10 cellular contexts compared by ENCODE assay signal in the genomic region with DNA sequence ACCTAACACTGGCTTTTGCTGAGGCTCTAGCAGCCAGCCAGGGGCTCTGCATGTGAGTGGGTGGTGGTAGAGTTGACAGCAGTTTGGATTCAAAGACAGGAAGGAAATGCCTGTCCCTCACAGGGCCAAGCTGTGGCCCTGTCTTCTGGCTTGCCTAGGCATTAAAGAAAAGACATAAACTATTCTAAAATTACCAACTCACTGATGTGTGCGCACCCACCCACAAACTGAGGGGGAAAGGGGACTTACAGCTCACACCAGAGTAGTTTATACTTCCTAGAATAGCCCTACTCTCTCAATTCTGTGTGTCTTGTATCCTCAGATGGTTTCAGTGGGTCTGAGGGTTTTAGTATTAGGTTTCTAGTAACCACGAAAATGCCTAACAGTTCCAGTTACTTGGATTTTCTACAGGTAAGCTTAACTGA.
DNase-seq lines count a peak whose midpoint lies in the region; ATAC-seq and TF ChIP-seq lines count a peak whose summit lies in the region.
"Had no signal": no experiment of that assay in that cellular context is flagged by ENCODE, and none has a peak within 500 bp of the region (broad histone marks: within the 10 kb centered on the region; RNA-seq: fewer than 3 reads in every experiment).

No MANE protein-coding gene starts in this region.

- POLR2A ChIA-PET in GM10248 (lab: Yijun Ruan, JAX), result interaction anchor here (0.7 kb wide), 1 partner anchor 121 kb away, joined by 3 read pairs; no protein-coding TSS in a partner anchor

- peak; percentile 37 for DNase-seq in GM10248 (ENCODE audit: extremely low spot score)
- DNase-seq in HPDE6-E6E7 (ENCODE audit: extremely low spot score), result no peak
- DNase-seq in activated effector memory CD4-positive, alpha-beta T cell treated with anti-CD3 and anti-CD28 coated beads, Interleukin-2, amount 50 U/mL, for 16 hours, result no peak
- DNase-seq in epidermal melanocyte (ENCODE audit: insufficient read length, low spot score), result no peak
- DNase-seq in NOMO-1 treated with dmso at 0.1 percent for 144 hours (lab: John Stamatoyannopoulos, UW; ENCODE audit: unreplicated experiment), result no peak
- DNase-seq: NCI-H1105, spleen had no signal

- CTCF ChIA-PET in GM10248 (lab: Yijun Ruan, JAX), result interaction anchor here (0.7 to 4.8 kb wide), 8 partner anchors 9 to 180 kb away, joined by 3 to 22 read pairs (median 4); partner anchors contain the start of gene IL13

- ATAC-seq in GM19035 (IDR thresholded peaks at IDR 0.05; ENCODE audit: unreplicated experiment) (peak; percentile 66), HG02798 (IDR thresholded peaks at IDR 0.05; ENCODE audit: poor library complexity, unreplicated experiment) (peak; percentile 66), HG03575 (IDR thresholded peaks at IDR 0.05; ENCODE audit: extremely low read depth, insufficient number of reproducible peaks, low FRiP score, unreplicated experiment) (peak; percentile 67)

- no peak for TF ChIP-seq CTCF in GM10248 (IDR thresholded peaks at IDR 0.05; ENCODE audit: control extremely low read depth, extremely low read depth, low read depth, missing control alignments)
